1 cellular context compared by ENCODE assay signal in genomic region chr7:50274361-50274760, GRCh38.
A peak's percentile ranks its signal among the peaks of the same experiment; 100 is the strongest.
TF ChIP-seq lines count a peak whose summit lies in the region.

No MANE protein-coding gene starts in this region.

TF ChIP-seq in GM12878, 131 proteins besides CTCF, POLR2A, EP300 and RAD21:
- no peak for TF ChIP-seq REST (IDR thresholded peaks at IDR 0.05; ENCODE audit: low read depth, low read length)
- no peak for TF ChIP-seq GABPA (IDR thresholded peaks at IDR 0.05; ENCODE audit: low read depth)
- TF ChIP-seq CHD2 (IDR thresholded peaks at IDR 0.05; ENCODE audit: borderline replicate concordance, low read depth, low read length) = no peak
- peak; percentile 51; the same call in 1 of the 2 replicates for TF ChIP-seq EED (IDR thresholded peaks at IDR 0.05; ENCODE audit: low read depth)
- no peak for TF ChIP-seq FOS (IDR thresholded peaks at IDR 0.05; ENCODE audit: borderline replicate concordance, extremely low read depth, insufficient read length)
- no peak for TF ChIP-seq IKZF2 (IDR thresholded peaks at IDR 0.05)
- TF ChIP-seq MTA3 (IDR thresholded peaks at IDR 0.05; ENCODE audit: borderline replicate concordance, low read length) = no peak
- no peak for TF ChIP-seq MYB (IDR thresholded peaks at IDR 0.05; ENCODE audit: borderline replicate concordance, low read depth, low read length)
- 0 out of 2 replicates have a peak, but pooled peaks have one; percentile 43 for TF ChIP-seq HDGF (IDR thresholded peaks at IDR 0.05)
- no peak for TF ChIP-seq BCL11A (IDR thresholded peaks at IDR 0.05; ENCODE audit: low read depth, low read length)
- no peak for TF ChIP-seq CHD1 (IDR thresholded peaks at IDR 0.05; ENCODE audit: low read depth, low read length)
- no peak for TF ChIP-seq SKIL (IDR thresholded peaks at IDR 0.05; ENCODE audit: low read depth, poor library complexity, severe bottlenecking)
TF ChIP-seq in GM12878: peak in this region for 2.
